ENCODE assay signal across 1 cellular context in the genomic region with DNA sequence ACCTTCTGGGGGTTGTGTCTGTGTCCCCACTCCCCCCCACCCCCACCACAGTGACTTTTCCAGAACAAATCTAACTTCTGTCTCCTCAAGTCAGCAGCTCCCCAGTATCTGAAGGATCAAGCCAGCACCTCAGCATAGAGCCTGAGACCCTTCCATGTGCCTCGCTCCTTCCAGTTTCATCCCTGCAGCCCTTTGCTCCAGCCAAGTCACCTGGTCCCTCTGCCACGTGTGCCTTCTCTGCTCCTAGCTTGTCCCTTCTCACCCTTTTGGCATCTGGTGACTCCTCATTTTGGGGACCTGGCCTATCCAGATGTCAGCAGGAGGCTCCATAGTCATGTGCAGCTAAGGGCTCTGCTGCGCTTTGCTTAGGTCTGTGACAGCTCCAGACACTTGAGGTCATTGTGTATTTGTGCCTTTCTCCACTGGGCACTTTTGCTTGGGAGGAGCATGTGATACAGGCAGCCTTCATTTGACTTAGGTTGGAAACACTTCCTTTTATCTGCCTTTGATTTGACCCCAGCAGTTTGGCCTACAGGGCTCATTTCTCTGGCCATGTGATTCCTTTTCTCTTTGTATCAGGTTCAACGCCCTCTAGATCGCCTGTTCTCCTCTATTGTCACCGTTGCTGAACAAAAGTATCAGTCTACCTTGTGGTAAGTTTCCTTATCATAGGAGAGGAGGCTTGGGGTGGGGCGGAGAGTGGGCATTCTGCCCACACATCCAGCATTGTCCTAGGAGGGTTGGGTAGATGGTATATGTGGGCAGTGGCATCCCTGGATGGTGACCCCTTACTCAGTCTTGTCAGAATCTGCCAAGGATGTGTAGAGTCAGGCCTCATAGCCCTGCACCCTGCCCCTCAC.
A peak's percentile ranks its signal among the peaks of the same experiment; 100 is the strongest.
TF ChIP-seq lines count a peak whose summit lies in the region.

No MANE protein-coding gene starts in this region.

TF ChIP-seq in K562, 482 proteins besides CTCF, POLR2A, EP300 and RAD21:
- TF ChIP-seq MEF2D (tag; conservative IDR thresholded peaks at IDR 0.05; ENCODE audit: low read depth) (no peak), CBFA2T2 (conservative IDR thresholded peaks at IDR 0.05) (0 out of 2 replicates have a peak, but pooled peaks have one; percentile 4), MYC (IDR thresholded peaks at IDR 0.05; ENCODE audit: low read depth, low read length) (no peak), MYC (CRISPR knock-in tag; IDR thresholded peaks at IDR 0.05; ENCODE audit: borderline replicate concordance, low read depth) (peak; percentile 9; the same call in 1 of the 2 replicates), L3MBTL2 (IDR thresholded peaks at IDR 0.05) (peak; percentile 30; the same call in 1 of the 2 replicates), CCAR2 (IDR thresholded peaks at IDR 0.05; ENCODE audit: low read depth, low read length) (no peak), ZNF766 (CRISPR knock-in tag; conservative IDR thresholded peaks at IDR 0.05) (peak; percentile 24; the same call in 1 of the 2 replicates)
- TF ChIP-seq, protein P1, sequence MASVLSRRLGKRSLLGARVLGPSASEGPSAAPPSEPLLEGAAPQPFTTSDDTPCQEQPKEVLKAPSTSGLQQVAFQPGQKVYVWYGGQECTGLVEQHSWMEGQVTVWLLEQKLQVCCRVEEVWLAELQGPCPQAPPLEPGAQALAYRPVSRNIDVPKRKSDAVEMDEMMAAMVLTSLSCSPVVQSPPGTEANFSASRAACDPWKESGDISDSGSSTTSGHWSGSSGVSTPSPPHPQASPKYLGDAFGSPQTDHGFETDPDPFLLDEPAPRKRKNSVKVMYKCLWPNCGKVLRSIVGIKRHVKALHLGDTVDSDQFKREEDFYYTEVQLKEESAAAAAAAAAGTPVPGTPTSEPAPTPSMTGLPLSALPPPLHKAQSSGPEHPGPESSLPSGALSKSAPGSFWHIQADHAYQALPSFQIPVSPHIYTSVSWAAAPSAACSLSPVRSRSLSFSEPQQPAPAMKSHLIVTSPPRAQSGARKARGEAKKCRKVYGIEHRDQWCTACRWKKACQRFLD (CRISPR knock-in tag; IDR thresholded peaks at IDR 0.05), result peak; percentile 72; the same call in 1 of the 2 replicates
- TF ChIP-seq, protein P2, sequence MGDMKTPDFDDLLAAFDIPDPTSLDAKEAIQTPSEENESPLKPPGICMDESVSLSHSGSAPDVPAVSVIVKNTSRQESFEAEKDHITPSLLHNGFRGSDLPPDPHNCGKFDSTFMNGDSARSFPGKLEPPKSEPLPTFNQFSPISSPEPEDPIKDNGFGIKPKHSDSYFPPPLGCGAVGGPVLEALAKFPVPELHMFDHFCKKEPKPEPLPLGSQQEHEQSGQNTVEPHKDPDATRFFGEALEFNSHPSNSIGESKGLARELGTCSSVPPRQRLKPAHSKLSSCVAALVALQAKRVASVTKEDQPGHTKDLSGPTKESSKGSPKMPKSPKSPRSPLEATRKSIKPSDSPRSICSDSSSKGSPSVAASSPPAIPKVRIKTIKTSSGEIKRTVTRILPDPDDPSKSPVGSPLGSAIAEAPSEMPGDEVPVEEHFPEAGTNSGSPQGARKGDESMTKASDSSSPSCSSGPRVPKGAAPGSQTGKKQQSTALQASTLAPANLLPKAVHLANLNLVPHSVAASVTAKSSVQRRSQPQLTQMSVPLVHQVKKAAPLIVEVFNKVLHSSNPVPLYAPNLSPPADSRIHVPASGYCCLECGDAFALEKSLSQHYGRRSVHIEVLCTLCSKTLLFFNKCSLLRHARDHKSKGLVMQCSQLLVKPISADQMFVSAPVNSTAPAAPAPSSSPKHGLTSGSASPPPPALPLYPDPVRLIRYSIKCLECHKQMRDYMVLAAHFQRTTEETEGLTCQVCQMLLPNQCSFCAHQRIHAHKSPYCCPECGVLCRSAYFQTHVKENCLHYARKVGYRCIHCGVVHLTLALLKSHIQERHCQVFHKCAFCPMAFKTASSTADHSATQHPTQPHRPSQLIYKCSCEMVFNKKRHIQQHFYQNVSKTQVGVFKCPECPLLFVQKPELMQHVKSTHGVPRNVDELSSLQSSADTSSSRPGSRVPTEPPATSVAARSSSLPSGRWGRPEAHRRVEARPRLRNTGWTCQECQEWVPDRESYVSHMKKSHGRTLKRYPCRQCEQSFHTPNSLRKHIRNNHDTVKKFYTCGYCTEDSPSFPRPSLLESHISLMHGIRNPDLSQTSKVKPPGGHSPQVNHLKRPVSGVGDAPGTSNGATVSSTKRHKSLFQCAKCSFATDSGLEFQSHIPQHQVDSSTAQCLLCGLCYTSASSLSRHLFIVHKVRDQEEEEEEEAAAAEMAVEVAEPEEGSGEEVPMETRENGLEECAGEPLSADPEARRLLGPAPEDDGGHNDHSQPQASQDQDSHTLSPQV (IDR thresholded peaks at IDR 0.05), result peak; percentile 60; the same call in 1 of the 2 replicates
